In genomic region chr4:67615119-67615518, GRCh38 we compare ENCODE assay signal across 29 cellular contexts. TPM values are rescaled to one million over a fixed set of nuclear protein-coding genes. Genes with fewer than 3 reads are reported as not detected.
"Had no signal": no experiment of that assay in that cellular context is flagged by ENCODE, and none has a peak within 500 bp of the region (broad histone marks: within the 10 kb centered on the region; RNA-seq: fewer than 3 reads in every experiment).

No MANE protein-coding gene starts in this region.

- DNase-seq: activated CD4-positive, alpha-beta T cell treated with anti-CD3 and anti-CD28 coated beads for 36 hours; activated CD4-positive, alpha-beta T cell treated with anti-CD3 and anti-CD28 coated beads, Interleukin-2, amount 50 U/mL, for 4 hours; activated CD8-positive, alpha-beta memory T cell treated with anti-CD3 and anti-CD28 coated beads for 24 hours; activated CD8-positive, alpha-beta memory T cell treated with anti-CD3 and anti-CD28 coated beads, Interleukin-2, amount 50 U/mL, for 4 hours; activated naive CD8-positive, alpha-beta T cell treated with anti-CD3 and anti-CD28 coated beads, Interleukin-2, amount 10 ng/mL, durations not matched to agents 7 days and 5 days; activated T-cell treated with anti-CD3 and anti-CD28 coated beads, Interleukin-2, amount 50 U/mL, for 24 hours; amygdala; colonic mucosa; dorsolateral prefrontal cortex; effector memory CD8-positive, alpha-beta T cell; glutamatergic neuron; hippocampal formation; kidney glomerular epithelial cell; left lung; naive thymus-derived CD8-positive, alpha-beta T cell; small intestine; stimulated activated CD4-positive, alpha-beta T cell treated with anti-CD3 and anti-CD28 coated beads, Interleukin-2, amount 100 ng/mL, for 24 hours; T-helper 9 cell; testis had no signal

- H3K27me3 ChIP-seq: colonic mucosa, dorsolateral prefrontal cortex, esophagus muscularis mucosa, left lung, testis had no signal

- H3K36me3 ChIP-seq: colonic mucosa had no signal

- H3K4me3 Mint-ChIP-seq: activated CD4-positive, alpha-beta T cell treated with anti-CD3 and anti-CD28 coated beads for 36 hours; activated naive CD8-positive, alpha-beta T cell treated with anti-CD3 and anti-CD28 coated beads, Interleukin-2, amount 10 ng/mL, durations not matched to agents 7 days and 5 days; activated T-cell treated with anti-CD3 and anti-CD28 coated beads, Interleukin-2, amount 50 U/mL, for 24 hours; activated T-helper 17 cell treated with anti-CD3 and anti-CD28 coated beads, Interleukin-2, amount 50 U/mL, for 72 hours; effector memory CD8-positive, alpha-beta T cell; naive thymus-derived CD8-positive, alpha-beta T cell; stimulated activated effector memory CD8-positive, alpha-beta T cell treated with anti-CD3 and anti-CD28 coated beads, Interleukin-12 subunit alpha, Interleukin-12 subunit beta, amount 100 ng/mL, for 72 hours; type B pancreatic cell; WTC11 had no signal

- H3K27me3 Mint-ChIP-seq: activated CD4-positive, alpha-beta T cell treated with anti-CD3 and anti-CD28 coated beads for 36 hours; activated naive CD8-positive, alpha-beta T cell treated with anti-CD3 and anti-CD28 coated beads, Interleukin-2, amount 10 ng/mL, durations not matched to agents 7 days and 5 days; activated T-cell treated with anti-CD3 and anti-CD28 coated beads, Interleukin-2, amount 50 U/mL, for 24 hours; activated T-helper 17 cell treated with anti-CD3 and anti-CD28 coated beads, Interleukin-2, amount 50 U/mL, for 72 hours; effector memory CD8-positive, alpha-beta T cell; naive thymus-derived CD8-positive, alpha-beta T cell; type B pancreatic cell had no signal

- H3K27ac ChIP-seq: colonic mucosa, dorsolateral prefrontal cortex, esophagus muscularis mucosa, left lung, testis had no signal

- ATAC-seq: activated CD4-positive, alpha-beta T cell treated with anti-CD3 and anti-CD28 coated beads for 36 hours; activated T-helper 17 cell treated with anti-CD3 and anti-CD28 coated beads, Interleukin-2, amount 50 U/mL, for 72 hours; effector memory CD8-positive, alpha-beta T cell; left lung; naive thymus-derived CD8-positive, alpha-beta T cell; sciatic nerve; stimulated activated effector memory CD8-positive, alpha-beta T cell treated with anti-CD3 and anti-CD28 coated beads, Interleukin-12 subunit alpha, Interleukin-12 subunit beta, amount 100 ng/mL, for 72 hours; WTC11 had no signal

- H3K9me3 ChIP-seq: colonic mucosa, testis had no signal

- H3K4me3 ChIP-seq: colonic mucosa, dorsolateral prefrontal cortex, esophagus muscularis mucosa, left lung, lung, testis had no signal

- H3K4me1 Mint-ChIP-seq: activated CD4-positive, alpha-beta T cell treated with anti-CD3 and anti-CD28 coated beads for 36 hours; activated naive CD8-positive, alpha-beta T cell treated with anti-CD3 and anti-CD28 coated beads, Interleukin-2, amount 10 ng/mL, durations not matched to agents 7 days and 5 days; activated T-helper 17 cell treated with anti-CD3 and anti-CD28 coated beads, Interleukin-2, amount 50 U/mL, for 72 hours; naive thymus-derived CD8-positive, alpha-beta T cell; stimulated activated effector memory CD8-positive, alpha-beta T cell treated with anti-CD3 and anti-CD28 coated beads, Interleukin-12 subunit alpha, Interleukin-12 subunit beta, amount 100 ng/mL, for 72 hours; WTC11 had no signal

- H3K27ac Mint-ChIP-seq: activated CD4-positive, alpha-beta T cell treated with anti-CD3 and anti-CD28 coated beads for 36 hours; activated naive CD8-positive, alpha-beta T cell treated with anti-CD3 and anti-CD28 coated beads, Interleukin-2, amount 10 ng/mL, durations not matched to agents 7 days and 5 days; activated T-cell treated with anti-CD3 and anti-CD28 coated beads, Interleukin-2, amount 50 U/mL, for 24 hours; activated T-helper 17 cell treated with anti-CD3 and anti-CD28 coated beads, Interleukin-2, amount 50 U/mL, for 72 hours; effector memory CD8-positive, alpha-beta T cell; stimulated activated effector memory CD8-positive, alpha-beta T cell treated with anti-CD3 and anti-CD28 coated beads, Interleukin-12 subunit alpha, Interleukin-12 subunit beta, amount 100 ng/mL, for 72 hours; type B pancreatic cell; WTC11 had no signal

- H3K4me1 ChIP-seq: colonic mucosa, esophagus muscularis mucosa, left lung, testis had no signal

RNA-seq across cellular contexts. Expression of gene STAP1, which starts 56.6 kb away (rescaled TPM):
- total RNA-seq: dorsolateral prefrontal cortex, frontal cortex, osteoblast, renal cortical epithelial cell, WTC11 had no signal
